In genomic region chr6:107663308-107663707, GRCh38 we compare ENCODE assay signal across 2 cellular contexts.
TF ChIP-seq lines count a peak whose summit lies in the region.

No MANE protein-coding gene starts in this region.

TF ChIP-seq in GM23338, 12 proteins besides CTCF, POLR2A, EP300 and RAD21:
- TF ChIP-seq ZNF462 (CRISPR knock-in tag; IDR thresholded peaks at IDR 0.05) (no peak), EZH2phosphoT487 (IDR thresholded peaks at IDR 0.05; ENCODE audit: unreplicated experiment) (no peak), CREB1 (CRISPR knock-in tag; IDR thresholded peaks at IDR 0.05; ENCODE audit: low read depth) (no peak), ZNF114 (CRISPR knock-in tag; IDR thresholded peaks at IDR 0.05) (no peak), EZH2 (IDR thresholded peaks at IDR 0.05; ENCODE audit: low read depth, unreplicated experiment) (no peak), NANOG (IDR thresholded peaks at IDR 0.05; ENCODE audit: borderline replicate concordance) (no peak), STAT1 (IDR thresholded peaks at IDR 0.05; ENCODE audit: unreplicated experiment) (no peak), ETS1 (IDR thresholded peaks at IDR 0.05) (no peak), POLR2AphosphoS5 (IDR thresholded peaks at IDR 0.05; ENCODE audit: low read depth) (no peak), REST (IDR thresholded peaks at IDR 0.05; ENCODE audit: unreplicated experiment) (no peak), JUNB (IDR thresholded peaks at IDR 0.05; ENCODE audit: unreplicated experiment) (no peak), ZNF331 (CRISPR knock-in tag; IDR thresholded peaks at IDR 0.05; ENCODE audit: low read depth) (no peak)

TF ChIP-seq in H1, 55 proteins besides CTCF, POLR2A, EP300 and RAD21 (continued from another document):
- no peak for TF ChIP-seq E2F6 (IDR thresholded peaks at IDR 0.05)
- no peak for TF ChIP-seq EGR1 (IDR thresholded peaks at IDR 0.05; ENCODE audit: borderline replicate concordance, low read depth, low read length)
- no peak for TF ChIP-seq POLR2AphosphoS5 (IDR thresholded peaks at IDR 0.05; ENCODE audit: low read depth, low read length)
- TF ChIP-seq BCL11A (IDR thresholded peaks at IDR 0.05; ENCODE audit: low read depth in 2 of 2, low read length in 2 of 2), result no peak
- TF ChIP-seq KDM4A (IDR thresholded peaks at IDR 0.05; ENCODE audit: low read depth, low read length, severe bottlenecking), result no peak
- no peak for TF ChIP-seq USF2 (IDR thresholded peaks at IDR 0.05; ENCODE audit: low read length)
- no peak for TF ChIP-seq SIX5 (IDR thresholded peaks at IDR 0.05; ENCODE audit: low read depth, low read length)
- no peak for TF ChIP-seq GABPA (IDR thresholded peaks at IDR 0.05; ENCODE audit: borderline replicate concordance, insufficient read depth, low read length)
